ENCODE assay signal across 20 cellular contexts in the genomic region with DNA sequence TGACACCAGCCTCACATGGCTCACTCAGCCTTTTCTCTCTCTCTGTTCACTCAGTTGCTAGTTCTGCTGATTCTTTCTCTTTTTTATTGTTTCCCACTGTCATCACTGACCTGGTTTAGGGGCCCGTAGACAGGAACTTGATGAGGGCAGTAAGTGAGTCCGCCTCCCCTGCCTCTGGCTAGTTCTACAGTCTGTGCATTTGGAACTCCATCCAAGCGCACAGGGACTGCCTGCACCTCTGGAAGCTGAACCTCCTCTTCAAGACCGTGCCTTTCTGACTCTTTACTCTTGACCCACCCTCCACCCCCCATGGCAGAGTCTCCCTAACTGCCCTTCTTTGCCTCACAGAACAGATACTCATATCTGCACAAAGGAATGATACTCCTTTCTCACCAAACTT. TPM values are rescaled to one million over a fixed set of nuclear protein-coding genes. Genes with fewer than 3 reads are reported as not detected.
DNase-seq lines count a peak whose midpoint lies in the region; ATAC-seq and TF ChIP-seq lines count a peak whose summit lies in the region.
"Had no signal": no experiment of that assay in that cellular context is flagged by ENCODE, and none has a peak within 500 bp of the region (broad histone marks: within the 10 kb centered on the region; RNA-seq: fewer than 3 reads in every experiment).

No MANE protein-coding gene starts in this region.

- peak overlapping the region; percentile 17 for H3K27ac Mint-ChIP-seq in CD4-positive, alpha-beta T cell
- H3K27ac Mint-ChIP-seq: activated CD4-positive, alpha-beta memory T cell treated with anti-CD3 and anti-CD28 coated beads for 36 hours; activated naive CD4-positive, alpha-beta T cell treated with anti-CD3 and anti-CD28 coated beads, Interleukin-2, amount 50 U/mL, for 72 hours; activated T-cell treated with anti-CD3 and anti-CD28 coated beads, Interleukin-2, amount 50 U/mL, for 72 hours had no signal

- H3K4me3 ChIP-seq in NB4 (ENCODE audit: low read depth, low read length) (peak overlapping the region; percentile 82), fibroblast of lung (replicated peaks in 1 of 4; ENCODE audit: control extremely low read depth in 1 of 4, insufficient read depth in 1 of 4, low read depth in 3 of 4, low read length in 4 of 4) (no peak overlapping the region), rectal smooth muscle tissue (ENCODE audit: low read length) (peak overlapping the region; percentile 29), aorta (ENCODE audit: low read length in 2 of 2) (no peak overlapping the region)

- no peaks in the 10 kb centered on the region for H3K9me3 ChIP-seq in CD4-positive, alpha-beta T cell (ENCODE audit: control insufficient read depth, low read length)
- H3K9me3 ChIP-seq in fibroblast of lung (ENCODE audit: control insufficient read depth, insufficient read depth, low read depth, low read length): no peaks in the 10 kb centered on the region
- H3K9me3 ChIP-seq in aorta (ENCODE audit: control insufficient read depth, low read length): no peaks in the 10 kb centered on the region

- H3K4me3 Mint-ChIP-seq in CD4-positive, alpha-beta T cell: peak overlapping the region; percentile 67
- H3K4me3 Mint-ChIP-seq: activated CD4-positive, alpha-beta memory T cell treated with anti-CD3 and anti-CD28 coated beads for 36 hours had no signal

- H3K36me3 Mint-ChIP-seq in CD4-positive, alpha-beta T cell (ENCODE audit: low read depth): peaks cover 68% of the 10 kb centered on the region
- H3K36me3 Mint-ChIP-seq: activated naive CD4-positive, alpha-beta T cell treated with anti-CD3 and anti-CD28 coated beads, Interleukin-2, amount 50 U/mL, for 72 hours had no signal

- CTCF ChIA-PET in CD4-positive, alpha-beta T cell (lab: Charles Lee): interaction anchor here (5.2 kb wide), 1 partner anchor 64 kb away, joined by 30 read pairs; no protein-coding TSS in a partner anchor

- DNase-seq in CD4-positive, alpha-beta T cell: no peak
- DNase-seq in NB4 (ENCODE audit: low read depth): peak; percentile 35
- no peak for DNase-seq in fibroblast of lung (ENCODE audit: low read depth in 2 of 2)
- no peak for DNase-seq in HuH-7 (ENCODE audit: low spot score)
- DNase-seq in aorta: no peak
- DNase-seq in NCI-H1930 (lab: John Stamatoyannopoulos, UW): no peak
- DNase-seq: activated CD4-positive, alpha-beta memory T cell treated with anti-CD3 and anti-CD28 coated beads for 36 hours; activated T-cell treated with anti-CD3 and anti-CD28 coated beads, Interleukin-2, amount 50 U/mL, for 72 hours; dermis blood vessel endothelial cell; EL; H7; mammary epithelial cell; NCI-H187; NCI-H446 treated with DMSO at 0.1 percent for 48 hours; SHP77; stimulated activated naive CD8-positive, alpha-beta T cell treated with anti-CD3 and anti-CD28 coated beads, Interleukin-15, Interleukin-2, amounts not matched to agents 100 U/mL and 50 U/mL, for 24 hours had no signal

- H3K4me1 Mint-ChIP-seq in CD4-positive, alpha-beta T cell (ENCODE audit: low read depth): peaks cover 80% of the 10 kb centered on the region

- no peaks in the 10 kb centered on the region for H4K20me1 ChIP-seq in fibroblast of lung (ENCODE audit: control insufficient read depth, extremely low read depth, insufficient read depth, low read length)

- H3K36me3 ChIP-seq in fibroblast of lung (ENCODE audit: control insufficient read depth, insufficient read depth, low read length) (no peaks in the 10 kb centered on the region), rectal smooth muscle tissue (ENCODE audit: control insufficient read depth, insufficient read depth, low read length) (no peaks in the 10 kb centered on the region), aorta (ENCODE audit: control insufficient read depth in 1 of 2, insufficient read depth in 2 of 2, low read length in 1 of 2) (no peaks in the 10 kb centered on the region)

- TF ChIP-seq POLR2A in NB4 (IDR thresholded peaks at IDR 0.05; ENCODE audit: extremely low read depth, insufficient read length): no peak

- H3K27me3 ChIP-seq in CD4-positive, alpha-beta T cell (ENCODE audit: control insufficient read depth, insufficient read depth, low read length): no peaks in the 10 kb centered on the region
- no peaks in the 10 kb centered on the region for H3K27me3 ChIP-seq in fibroblast of lung (ENCODE audit: control insufficient read depth, insufficient read depth, low read length)
- H3K27me3 ChIP-seq in rectal smooth muscle tissue (ENCODE audit: control insufficient read depth, insufficient read depth, low read length): no peaks in the 10 kb centered on the region
- H3K27me3 ChIP-seq in aorta (ENCODE audit: control insufficient read depth in 1 of 2, insufficient read depth in 2 of 2, low read length in 1 of 2): no peaks in the 10 kb centered on the region

- H3K79me2 ChIP-seq in fibroblast of lung (ENCODE audit: control insufficient read depth, insufficient read depth, low read length): peaks cover 3% of the 10 kb centered on the region

- H3K9me3 Mint-ChIP-seq in CD4-positive, alpha-beta T cell: no peaks in the 10 kb centered on the region
- H3K9me3 Mint-ChIP-seq: activated CD4-positive, alpha-beta memory T cell treated with anti-CD3 and anti-CD28 coated beads for 36 hours; activated naive CD4-positive, alpha-beta T cell treated with anti-CD3 and anti-CD28 coated beads, Interleukin-2, amount 50 U/mL, for 72 hours; activated T-cell treated with anti-CD3 and anti-CD28 coated beads, Interleukin-2, amount 50 U/mL, for 72 hours; T-cell had no signal

- no peak for TF ChIP-seq CTCF in CD4-positive, alpha-beta T cell (IDR thresholded peaks at IDR 0.05)
- TF ChIP-seq CTCF in NB4 (IDR thresholded peaks at IDR 0.05; ENCODE audit: low read depth, low read length) (no peak), fibroblast of lung (conservative IDR thresholded peaks at IDR 0.05 in 1 of 2, IDR thresholded peaks at IDR 0.05 in 1 of 2; ENCODE audit: low read depth in 1 of 2, low read length in 2 of 2) (no peak)

- POLR2A ChIA-PET in CD4-positive, alpha-beta T cell (lab: Charles Lee): interaction anchor here (1.2 to 1.8 kb wide), 2 partner anchors 46 kb away, joined by 3 to 7 read pairs; no protein-coding TSS in a partner anchor

- intact Hi-C loops in CD4-positive, alpha-beta T cell (cut with DNase I, micrococcal nuclease): no loop called here
- intact Hi-C loops in aorta (cut with DNase I): loop anchor here in 1 of 2 donors (5.0 kb wide), 1 partner anchor 47 kb away; no protein-coding TSS in a partner anchor

- H2AFZ ChIP-seq in fibroblast of lung (ENCODE audit: low read length): no peak overlapping the region

- WGBS in aorta, 2 donors: 73 to 75% methylated on average over 4 of the region's 4 CpGs

- H3K4me1 ChIP-seq in fibroblast of lung (ENCODE audit: control insufficient read depth, extremely low read depth, insufficient read depth, low read length): peaks cover 14% of the 10 kb centered on the region
- H3K4me1 ChIP-seq in rectal smooth muscle tissue (ENCODE audit: control insufficient read depth, insufficient read depth, low read length): peaks cover 22% of the 10 kb centered on the region
- peaks cover 0 to 4% of the 10 kb centered on the region in 2 donors for H3K4me1 ChIP-seq in aorta (ENCODE audit: control insufficient read depth in 1 of 2, insufficient read depth in 2 of 2, low read length in 2 of 2)

- H3K4me2 ChIP-seq in fibroblast of lung (ENCODE audit: extremely low read depth, insufficient read depth, low read length): peak overlapping the region; percentile 66

- no peaks in the 10 kb centered on the region for H3K27me3 Mint-ChIP-seq in CD4-positive, alpha-beta T cell
- H3K27me3 Mint-ChIP-seq: activated CD4-positive, alpha-beta memory T cell treated with anti-CD3 and anti-CD28 coated beads for 36 hours; T-cell had no signal

- H3K9ac ChIP-seq in fibroblast of lung (ENCODE audit: insufficient read depth, low read length) (no peak overlapping the region), rectal smooth muscle tissue (ENCODE audit: low read length) (no peak overlapping the region)

- H3K27ac ChIP-seq in CD4-positive, alpha-beta T cell (ENCODE audit: low read depth, low read length): no peak overlapping the region
- H3K27ac ChIP-seq in fibroblast of lung (ENCODE audit: insufficient read depth, low read length) (no peak overlapping the region), rectal smooth muscle tissue (ENCODE audit: low read depth, low read length) (no peak overlapping the region), aorta (ENCODE audit: low read depth in 1 of 2, low read length in 2 of 2) (no peak overlapping the region)

- no peak for ATAC-seq in CD4-positive, alpha-beta T cell (ENCODE audit: poor library complexity)
- ATAC-seq in GM19467 (IDR thresholded peaks at IDR 0.05; ENCODE audit: unreplicated experiment) (no peak), aorta (ENCODE audit: low FRiP score) (no peak)
- ATAC-seq: activated naive CD4-positive, alpha-beta T cell treated with anti-CD3 and anti-CD28 coated beads, Interleukin-2, amount 50 U/mL, for 72 hours; activated T-cell treated with anti-CD3 and anti-CD28 coated beads, Interleukin-2, amount 50 U/mL, for 72 hours; stimulated activated naive CD8-positive, alpha-beta T cell treated with anti-CD3 and anti-CD28 coated beads, Interleukin-15, Interleukin-2, amounts not matched to agents 100 U/mL and 50 U/mL, for 24 hours; T-cell had no signal

RNA-seq across cellular contexts. Expression of gene TENT5C, which starts 4.2 kb away (rescaled TPM):
- total RNA-seq in CD4-positive, alpha-beta T cell: 100 to 1,000 TPM; 122 to 123 TPM
- 6.2 and 8.1 TPM in 2 replicates for total RNA-seq in fibroblast of lung
- 4.2 and 11.7 TPM in 2 replicates for polyA plus RNA-seq in fibroblast of lung
- 3.1 and 7.6 TPM in 2 replicates for polyA plus RNA-seq in fibroblast of lung (2012)
- 7.0 and 22.6 TPM in 2 replicates for polyA minus RNA-seq in fibroblast of lung (ENCODE audit: low replicate concordance)
- total RNA-seq in aorta: 10 to 100 TPM in 1 of 2 donors, 1 to 10 TPM in 1; 6.8 to 17.7 TPM
- 1 to 10 TPM; 1.0 to 1.4 TPM for polyA plus RNA-seq in aorta

Comparison
In these comparisons a context has a peak if more than half of its experiments do, and no peak if none do; other contexts are left out.
1. H3K4me3 ChIP-seq: peak in NB4 (single experiment) and rectal smooth muscle tissue (single experiment); none in fibroblast of lung (0 of 4) and aorta (0 of 2).
2. RNA of gene TENT5C, which starts 4.2 kb away (total RNA-seq): 122 to 123 TPM in CD4-positive, alpha-beta T cell; 6.8 to 17.7 TPM in aorta and 6.2 to 8.1 TPM in fibroblast of lung; every median in the first group is over 4 times any median in the second.